ENCODE assay signal across 20 cellular contexts in genomic region chr5:167888395-167888794, GRCh38.
"Had no signal": no experiment of that assay in that cellular context is flagged by ENCODE, and none has a peak within 500 bp of the region (broad histone marks: within the 10 kb centered on the region; RNA-seq: fewer than 3 reads in every experiment).

No MANE protein-coding gene starts in this region.

- H3K9me3 ChIP-seq: ascending aorta, pancreas, sigmoid colon, spleen, thoracic aorta, upper lobe of left lung had no signal

- ATAC-seq: activated CD4-positive, CD25-positive, alpha-beta regulatory T cell treated with anti-CD3 and anti-CD28 coated beads, Interleukin-2, amount 50 U/mL, for 24 hours; activated T-cell treated with anti-CD3 and anti-CD28 coated beads, Interleukin-2, amount 50 U/mL, for 4 hours; naive thymus-derived CD8-positive, alpha-beta T cell; pancreas; stimulated activated memory B cell treated with anti-CD40 and anti-IgM and Interleukin-4, amounts not matched to agents 10 μg/mL and 1 μg/mL and 100 μg/mL, for 72 hours had no signal

- H3K27ac Mint-ChIP-seq: activated naive CD4-positive, alpha-beta T cell treated with anti-CD3 and anti-CD28 coated beads, Interleukin-2, amount 10 ng/mL, durations not matched to agents 7 days and 5 days; dendritic cell treated with granulocyte-macrophage colony-stimulating factor and Interleukin-4, amounts not matched to agents 40 ng/mL and 50 ng/mL, for 4 days; naive thymus-derived CD8-positive, alpha-beta T cell; stimulated activated memory B cell treated with anti-CD40 and anti-IgM and Interleukin-4, amounts not matched to agents 10 μg/mL and 1 μg/mL and 100 μg/mL, for 72 hours; T-helper 1 cell treated with Interleukin-12 subunit alpha and Interleukin-12 subunit beta and Interleukin-4 antibody, amounts not matched to agents 30 μg/mL and 1 μg/mL, for 36 hours had no signal

- H3K27me3 Mint-ChIP-seq: activated naive CD4-positive, alpha-beta T cell treated with anti-CD3 and anti-CD28 coated beads, Interleukin-2, amount 10 ng/mL, durations not matched to agents 7 days and 5 days; dendritic cell treated with granulocyte-macrophage colony-stimulating factor and Interleukin-4, amounts not matched to agents 40 ng/mL and 50 ng/mL, for 4 days; stimulated activated memory B cell treated with anti-CD40 and anti-IgM and Interleukin-4, amounts not matched to agents 10 μg/mL and 1 μg/mL and 100 μg/mL, for 72 hours had no signal

- H3K36me3 ChIP-seq: ascending aorta, pancreas, sigmoid colon, spleen, thoracic aorta, upper lobe of left lung had no signal

- H3K27ac ChIP-seq: ascending aorta, pancreas, sigmoid colon, spleen, thoracic aorta, upper lobe of left lung had no signal

- H3K9me3 Mint-ChIP-seq: activated naive CD4-positive, alpha-beta T cell treated with anti-CD3 and anti-CD28 coated beads, Interleukin-2, amount 10 ng/mL, durations not matched to agents 7 days and 5 days; activated T-cell treated with anti-CD3 and anti-CD28 coated beads, Interleukin-2, amount 50 U/mL, for 4 hours; T-helper 1 cell treated with Interleukin-12 subunit alpha and Interleukin-12 subunit beta and Interleukin-4 antibody, amounts not matched to agents 30 μg/mL and 1 μg/mL, for 36 hours had no signal

- H3K4me3 ChIP-seq: ascending aorta, pancreas, sigmoid colon, spleen, thoracic aorta, upper lobe of left lung had no signal

- H3K4me1 ChIP-seq: ascending aorta, pancreas, sigmoid colon, spleen, upper lobe of left lung had no signal

- DNase-seq: activated CD4-positive, alpha-beta T cell treated with anti-CD3 and anti-CD28 coated beads, Interleukin-2, amount 50 U/mL, for 1 hour; activated CD8-positive, alpha-beta memory T cell treated with anti-CD3 and anti-CD28 coated beads, Interleukin-2, amount 50 U/mL, for 4 hours; activated naive CD4-positive, alpha-beta T cell treated with anti-CD3 and anti-CD28 coated beads, Interleukin-2, amount 10 ng/mL, durations not matched to agents 7 days and 5 days; activated T-cell treated with anti-CD3 and anti-CD28 coated beads, Interleukin-2, amount 50 U/mL, for 4 hours; cerebellar nuclear complex; effector CD8-positive, alpha-beta T cell; hippocampal formation; mesendoderm; naive thymus-derived CD8-positive, alpha-beta T cell; pancreas; sigmoid colon; spleen; stimulated activated CD4-positive, alpha-beta T cell treated with anti-CD3 and anti-CD28 coated beads, Interleukin-4, amount 100 ng/mL, for 4 hours; upper lobe of left lung had no signal

- H3K4me3 Mint-ChIP-seq: activated naive CD4-positive, alpha-beta T cell treated with anti-CD3 and anti-CD28 coated beads, Interleukin-2, amount 10 ng/mL, durations not matched to agents 7 days and 5 days; activated T-cell treated with anti-CD3 and anti-CD28 coated beads, Interleukin-2, amount 50 U/mL, for 4 hours; dendritic cell treated with granulocyte-macrophage colony-stimulating factor and Interleukin-4, amounts not matched to agents 40 ng/mL and 50 ng/mL, for 4 days; naive thymus-derived CD8-positive, alpha-beta T cell; stimulated activated memory B cell treated with anti-CD40 and anti-IgM and Interleukin-4, amounts not matched to agents 10 μg/mL and 1 μg/mL and 100 μg/mL, for 72 hours; T-helper 1 cell treated with Interleukin-12 subunit alpha and Interleukin-12 subunit beta and Interleukin-4 antibody, amounts not matched to agents 30 μg/mL and 1 μg/mL, for 36 hours had no signal

- H3K36me3 Mint-ChIP-seq: activated naive CD4-positive, alpha-beta T cell treated with anti-CD3 and anti-CD28 coated beads, Interleukin-2, amount 10 ng/mL, durations not matched to agents 7 days and 5 days; naive thymus-derived CD8-positive, alpha-beta T cell; stimulated activated memory B cell treated with anti-CD40 and anti-IgM and Interleukin-4, amounts not matched to agents 10 μg/mL and 1 μg/mL and 100 μg/mL, for 72 hours had no signal

- H3K4me1 Mint-ChIP-seq: activated naive CD4-positive, alpha-beta T cell treated with anti-CD3 and anti-CD28 coated beads, Interleukin-2, amount 10 ng/mL, durations not matched to agents 7 days and 5 days; naive thymus-derived CD8-positive, alpha-beta T cell; stimulated activated memory B cell treated with anti-CD40 and anti-IgM and Interleukin-4, amounts not matched to agents 10 μg/mL and 1 μg/mL and 100 μg/mL, for 72 hours had no signal

- H3K27me3 ChIP-seq: ascending aorta, pancreas, sigmoid colon, spleen, upper lobe of left lung had no signal
